11 cellular contexts compared by ENCODE assay signal in genomic region chr3:50632450-50632849, GRCh38. TPM values are rescaled to one million over a fixed set of nuclear protein-coding genes. Genes with fewer than 3 reads are reported as not detected.
A peak's percentile ranks its signal among the peaks of the same experiment; 100 is the strongest.
DNase-seq lines count a peak whose midpoint lies in the region; ATAC-seq and TF ChIP-seq lines count a peak whose summit lies in the region.
"Had no signal": no experiment of that assay in that cellular context is flagged by ENCODE, and none has a peak within 500 bp of the region (broad histone marks: within the 10 kb centered on the region; RNA-seq: fewer than 3 reads in every experiment).

No MANE protein-coding gene starts in this region.

- peaks cover 91% of the 10 kb centered on the region for H3K4me1 Mint-ChIP-seq in activated T-cell treated with anti-CD3 and anti-CD28 coated beads, Interleukin-2, amount 50 U/mL, for 24 hours (ENCODE audit: low read depth)
- H3K4me1 Mint-ChIP-seq in stimulated activated memory B cell treated with anti-CD40 and anti-IgM and Interleukin-4, amounts not matched to agents 10 μg/mL and 1 μg/mL and 100 μg/mL, for 72 hours, result peaks cover 77% of the 10 kb centered on the region

- H3K4me3 Mint-ChIP-seq in activated T-cell treated with anti-CD3 and anti-CD28 coated beads, Interleukin-2, amount 50 U/mL, for 24 hours, result peak overlapping the region; percentile 46
- no peak overlapping the region for H3K4me3 Mint-ChIP-seq in stimulated activated memory B cell treated with anti-CD40 and anti-IgM and Interleukin-4, amounts not matched to agents 10 μg/mL and 1 μg/mL and 100 μg/mL, for 72 hours

- no peaks in the 10 kb centered on the region for H3K9me3 Mint-ChIP-seq in activated T-cell treated with anti-CD3 and anti-CD28 coated beads, Interleukin-2, amount 50 U/mL, for 24 hours
- H3K9me3 Mint-ChIP-seq in activated naive CD4-positive, alpha-beta T cell treated with anti-CD3 and anti-CD28 coated beads, Interleukin-2, amount 50 U/mL, for 72 hours, result no peaks in the 10 kb centered on the region
- no peaks in the 10 kb centered on the region for H3K9me3 Mint-ChIP-seq in stimulated activated memory B cell treated with anti-CD40 and anti-IgM and Interleukin-4, amounts not matched to agents 10 μg/mL and 1 μg/mL and 100 μg/mL, for 72 hours

- no peaks in the 10 kb centered on the region for H3K9me3 ChIP-seq in left lung

- peak overlapping the region; percentile 91 for H3K27ac Mint-ChIP-seq in activated T-cell treated with anti-CD3 and anti-CD28 coated beads, Interleukin-2, amount 50 U/mL, for 24 hours
- peak overlapping the region; percentile 25 to 94 for H3K27ac Mint-ChIP-seq in activated naive CD4-positive, alpha-beta T cell treated with anti-CD3 and anti-CD28 coated beads, Interleukin-2, amount 50 U/mL, for 72 hours
- peak overlapping the region; percentile 35 for H3K27ac Mint-ChIP-seq in stimulated activated memory B cell treated with anti-CD40 and anti-IgM and Interleukin-4, amounts not matched to agents 10 μg/mL and 1 μg/mL and 100 μg/mL, for 72 hours

- H3K27me3 Mint-ChIP-seq in activated T-cell treated with anti-CD3 and anti-CD28 coated beads, Interleukin-2, amount 50 U/mL, for 24 hours, result no peaks in the 10 kb centered on the region
- H3K27me3 Mint-ChIP-seq in stimulated activated memory B cell treated with anti-CD40 and anti-IgM and Interleukin-4, amounts not matched to agents 10 μg/mL and 1 μg/mL and 100 μg/mL, for 72 hours, result no peaks in the 10 kb centered on the region

- DNase-seq in activated T-cell treated with anti-CD3 and anti-CD28 coated beads, Interleukin-2, amount 50 U/mL, for 24 hours, result no peak
- DNase-seq in activated T-cell treated with anti-CD3 and anti-CD28 coated beads for 4 hours (no peak), NOMO-1 treated with dmso at 0.1 percent for 144 hours (lab: John Stamatoyannopoulos, UW; ENCODE audit: unreplicated experiment) (peak; percentile 77), left lung (no peak), NCI-H1092 treated with DMSO at 0.1 percent for 48 hours (lab: John Stamatoyannopoulos, UW) (no peak)
- no peak for DNase-seq in activated naive CD4-positive, alpha-beta T cell treated with anti-CD3 and anti-CD28 coated beads, Interleukin-2, amount 50 U/mL, for 72 hours (ENCODE audit: low spot score in 2 of 2)
- DNase-seq: caudate nucleus, foreskin keratinocyte, small intestine had no signal

- TF ChIP-seq CTCF in left lung (IDR thresholded peaks at IDR 0.05), result no peak

- no peaks in the 10 kb centered on the region for H3K27me3 ChIP-seq in left lung
- H3K27me3 ChIP-seq: foreskin keratinocyte had no signal

- intact Hi-C loops in left lung (cut with DNase I), result no loop called here

- H3K27ac ChIP-seq in left lung, result peak overlapping the region in 1 of 2 donors; percentile 66
- H3K27ac ChIP-seq: foreskin keratinocyte had no signal

- peak; percentile 42 to 46 for ATAC-seq in activated naive CD4-positive, alpha-beta T cell treated with anti-CD3 and anti-CD28 coated beads, Interleukin-2, amount 50 U/mL, for 72 hours
- peak; percentile 46 for ATAC-seq in stimulated activated memory B cell treated with anti-CD40 and anti-IgM and Interleukin-4, amounts not matched to agents 10 μg/mL and 1 μg/mL and 100 μg/mL, for 72 hours
- ATAC-seq in GM18861 (IDR thresholded peaks at IDR 0.05; ENCODE audit: unreplicated experiment), result no peak
- no peak for ATAC-seq in left lung
- ATAC-seq: foreskin keratinocyte had no signal

- peaks cover 88% of the 10 kb centered on the region for H3K36me3 Mint-ChIP-seq in activated T-cell treated with anti-CD3 and anti-CD28 coated beads, Interleukin-2, amount 50 U/mL, for 24 hours (ENCODE audit: low read depth)
- H3K36me3 Mint-ChIP-seq in activated naive CD4-positive, alpha-beta T cell treated with anti-CD3 and anti-CD28 coated beads, Interleukin-2, amount 50 U/mL, for 72 hours, result peaks cover 5 to 24% of the 10 kb centered on the region in 2 donors
- peaks cover 16% of the 10 kb centered on the region for H3K36me3 Mint-ChIP-seq in stimulated activated memory B cell treated with anti-CD40 and anti-IgM and Interleukin-4, amounts not matched to agents 10 μg/mL and 1 μg/mL and 100 μg/mL, for 72 hours

- H3K4me3 ChIP-seq in left lung, result no peak overlapping the region

- H3K4me1 ChIP-seq in left lung, result peaks cover 3 to 81% of the 10 kb centered on the region in 2 donors

- peaks cover 0 to 14% of the 10 kb centered on the region in 2 donors for H3K36me3 ChIP-seq in left lung

RNA-seq across cellular contexts. Expression of gene MAPKAPK3, which starts 15.5 kb away (rescaled TPM):
- total RNA-seq in activated naive CD4-positive, alpha-beta T cell treated with anti-CD3 and anti-CD28 coated beads, Interleukin-2, amount 50 U/mL, for 72 hours, result 100 to 1,000 TPM in 1 of 2 donors, 10 to 100 TPM in 1; 94.3 to 153 TPM
- 100 to 1,000 TPM in 1 of 2 donors, 10 to 100 TPM in 1; 98.6 to 118 TPM for total RNA-seq in left lung

RNA-seq across cellular contexts. Expression of gene CISH, which starts 20.9 kb away (rescaled TPM):
- total RNA-seq in activated naive CD4-positive, alpha-beta T cell treated with anti-CD3 and anti-CD28 coated beads, Interleukin-2, amount 50 U/mL, for 72 hours, result 100 to 1,000 TPM; 222 to 258 TPM
- 10 to 100 TPM; 42.5 to 55.2 TPM for total RNA-seq in left lung

RNA-seq across cellular contexts. Expression of gene DOCK3, which starts 42.3 kb away (rescaled TPM):
- 1 to 10 TPM; 4.1 to 4.8 TPM for total RNA-seq in activated naive CD4-positive, alpha-beta T cell treated with anti-CD3 and anti-CD28 coated beads, Interleukin-2, amount 50 U/mL, for 72 hours
- total RNA-seq in left lung, result 1 to 10 TPM in 1 of 2 donors, under 1 TPM in 1; 0.34 to 1.4 TPM

Comparison
In these comparisons a context has a peak if more than half of its experiments do, and no peak if none do; other contexts are left out.
1. H3K27ac Mint-ChIP-seq: peak in every context shown above with its lines; median percentile 91 in activated T-cell treated with anti-CD3 and anti-CD28 coated beads, Interleukin-2, amount 50 U/mL, for 24 hours; 60 in activated naive CD4-positive, alpha-beta T cell treated with anti-CD3 and anti-CD28 coated beads, Interleukin-2, amount 50 U/mL, for 72 hours; 35 in stimulated activated memory B cell treated with anti-CD40 and anti-IgM and Interleukin-4, amounts not matched to agents 10 μg/mL and 1 μg/mL and 100 μg/mL, for 72 hours.
2. ATAC-seq: peak in activated naive CD4-positive, alpha-beta T cell treated with anti-CD3 and anti-CD28 coated beads, Interleukin-2, amount 50 U/mL, for 72 hours (2 of 2) and stimulated activated memory B cell treated with anti-CD40 and anti-IgM and Interleukin-4, amounts not matched to agents 10 μg/mL and 1 μg/mL and 100 μg/mL, for 72 hours (single experiment); none in GM18861 (single experiment) and left lung (single experiment).